Comparison of ENCODE assay signal across 21 cellular contexts in the genomic region with DNA sequence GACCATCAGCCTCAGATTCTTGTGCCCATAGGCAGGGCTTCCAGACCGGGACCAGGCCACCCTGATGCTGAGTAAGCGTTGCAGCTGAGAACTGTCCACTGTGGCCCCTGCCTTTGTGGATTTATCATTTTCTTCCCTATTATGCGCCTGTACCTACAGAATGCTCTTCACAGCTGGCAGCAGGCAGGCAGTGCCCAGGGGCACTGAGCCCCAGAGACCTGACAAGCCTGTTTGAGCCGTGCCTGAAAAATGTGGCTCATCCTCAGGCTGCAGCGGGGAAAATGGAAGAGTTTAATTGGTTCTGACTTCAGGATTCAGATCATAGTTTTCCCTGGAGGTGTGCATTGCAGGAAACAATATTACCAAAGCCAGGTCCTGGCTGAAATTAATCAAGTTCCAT.
"Had no signal": no experiment of that assay in that cellular context is flagged by ENCODE, and none has a peak within 500 bp of the region (broad histone marks: within the 10 kb centered on the region; RNA-seq: fewer than 3 reads in every experiment).

No MANE protein-coding gene starts in this region.

- H3K4me3 ChIP-seq: lung, prostate gland, skin epidermis, suprapubic skin, transverse colon had no signal

- DNase-seq: activated B cell treated with CpG ODN at 0.5 μM for 24 hours; activated CD4-positive, alpha-beta memory T cell treated with anti-CD3 and anti-CD28 coated beads for 36 hours; activated CD4-positive, alpha-beta T cell treated with anti-CD3 and anti-CD28 coated beads for 4 hours; activated gamma-delta T cell treated with Interleukin-2 at 50 U/mL for 16 hours; activated naive CD8-positive, alpha-beta T cell treated with anti-CD3 and anti-CD28 coated beads for 36 hours; activated T-cell treated with anti-CD3 and anti-CD28 coated beads for 4 hours; amniotic stem cell; foreskin fibroblast; glutamatergic neuron; hypothalamus; right cardiac atrium; stimulated activated CD4-positive, alpha-beta T cell treated with anti-CD3 and anti-CD28 coated beads, Interleukin-15, amount 100 ng/mL, for 24 hours; stimulated activated CD4-positive, alpha-beta T cell treated with anti-CD3 and anti-CD28 coated beads, Interleukin-2, amount 100 ng/mL, for 48 hours; stimulated activated naive CD8-positive, alpha-beta T cell treated with anti-CD3 and anti-CD28 coated beads, Interleukin-15, amount 100 ng/mL, for 72 hours; transverse colon had no signal

- H3K27me3 ChIP-seq: suprapubic skin, transverse colon had no signal

- H3K27ac ChIP-seq: epithelial cell of prostate, prostate gland, skin epidermis, suprapubic skin, transverse colon had no signal

- H3K4me1 ChIP-seq: prostate gland had no signal

- H3K9me3 ChIP-seq: prostate gland, suprapubic skin, transverse colon had no signal

- H3K36me3 ChIP-seq: prostate gland, suprapubic skin, transverse colon had no signal

- ATAC-seq: natural killer cell treated with Interleukin-12 subunit alpha and Interleukin-12 subunit beta and Interleukin-15 and Interleukin-18, amount 100 ng/mL, for 72 hours; right cardiac atrium; stimulated activated naive CD8-positive, alpha-beta T cell treated with anti-CD3 and anti-CD28 coated beads, Interleukin-15, amount 100 ng/mL, for 72 hours had no signal
